Comparison of ENCODE assay signal across 10 cellular contexts in genomic region chr15:40793216-40793989, GRCh38. TPM values are rescaled to one million over a fixed set of nuclear protein-coding genes. Genes with fewer than 3 reads are reported as not detected.
A peak's percentile ranks its signal among the peaks of the same experiment; 100 is the strongest.
DNase-seq lines count a peak whose midpoint lies in the region; ATAC-seq and TF ChIP-seq lines count a peak whose summit lies in the region.
"Had no signal": no experiment of that assay in that cellular context is flagged by ENCODE, and none has a peak within 500 bp of the region (broad histone marks: within the 10 kb centered on the region; RNA-seq: fewer than 3 reads in every experiment).

No MANE protein-coding gene starts in this region.

- H3K36me3 ChIP-seq in BJ (ENCODE audit: control insufficient read depth, insufficient read depth, low read length) (no peaks in the 10 kb centered on the region), body of pancreas (replicated peaks in 1 of 2; ENCODE audit: insufficient read depth in 1 of 2, low read depth in 2 of 2) (no peaks in the 10 kb centered on the region), mucosa of rectum (ENCODE audit: control insufficient read depth in 2 of 2, insufficient read depth in 2 of 2, low read length in 2 of 2) (peaks cover 0 to 6% of the 10 kb centered on the region in 2 donors)

- WGBS in body of pancreas, 2 donors = 34 to 35% methylated on average over 9 of the region's 9 CpGs

- no peaks in the 10 kb centered on the region for H3K9me3 Mint-ChIP-seq in naive thymus-derived CD8-positive, alpha-beta T cell

- peaks cover 16 to 33% (median 19%) of the 10 kb centered on the region in 4 donors for H3K4me1 Mint-ChIP-seq in naive thymus-derived CD8-positive, alpha-beta T cell

- H3K4me3 ChIP-seq in BJ (ENCODE audit: low read depth, low read length) (no peak overlapping the region), body of pancreas (no peak overlapping the region), mucosa of rectum (ENCODE audit: low read length in 2 of 2) (no peak overlapping the region)

- H3K27me3 Mint-ChIP-seq in naive thymus-derived CD8-positive, alpha-beta T cell = no peaks in the 10 kb centered on the region

- ATAC-seq in body of pancreas (peak; percentile 82), GM21515 (IDR thresholded peaks at IDR 0.05; ENCODE audit: unreplicated experiment) (no peak)
- no peak for ATAC-seq in naive thymus-derived CD8-positive, alpha-beta T cell

- H3K27me3 ChIP-seq in BJ (ENCODE audit: control insufficient read depth, insufficient read depth, low read length) (no peaks in the 10 kb centered on the region), body of pancreas (no peaks in the 10 kb centered on the region), mucosa of rectum (ENCODE audit: control insufficient read depth in 2 of 2, insufficient read depth in 2 of 2, low read length in 2 of 2) (no peaks in the 10 kb centered on the region)

- CTCF ChIA-PET in BJ (lab: Yijun Ruan, JAX) = no interaction called here

- no peaks in the 10 kb centered on the region for H3K9me3 ChIP-seq in body of pancreas
- no peaks in the 10 kb centered on the region for H3K9me3 ChIP-seq in mucosa of rectum (ENCODE audit: control insufficient read depth in 2 of 2, low read length in 2 of 2)

- DNase-seq in BJ (ENCODE audit: low read depth) = peak; percentile 54
- DNase-seq in HS-27A (ENCODE audit: low read depth) = peak; percentile 78
- DNase-seq in body of pancreas = peak; percentile 70 to 83 (median 76)
- no peak for DNase-seq in HuH-7 (ENCODE audit: low spot score)
- DNase-seq in COR-L47 (lab: John Stamatoyannopoulos, UW) = no peak
- no peak for DNase-seq in naive thymus-derived CD8-positive, alpha-beta T cell
- DNase-seq: NCI-H2081 treated with DMSO at 0.1 percent for 48 hours had no signal

- H3K27ac ChIP-seq in body of pancreas (peak overlapping the region; percentile 1 to 68 (median 45)), mucosa of rectum (ENCODE audit: low read depth in 2 of 2, low read length in 2 of 2) (peak overlapping the region; percentile 75 to 83)
- H3K27ac ChIP-seq: parathyroid adenoma had no signal

- no peak for TF ChIP-seq POLR2A in body of pancreas (IDR thresholded peaks at IDR 0.05)

- POLR2A ChIA-PET in BJ (lab: Charles Lee) = interaction anchor here (0.6 kb wide), 1 partner anchor 15 kb away, joined by 3 read pairs; no protein-coding TSS in a partner anchor
- POLR2A ChIA-PET in naive thymus-derived CD8-positive, alpha-beta T cell (lab: Charles Lee) = no interaction called here

- peak overlapping the region in 1 of 10 donors; percentile 52 for H3K27ac Mint-ChIP-seq in naive thymus-derived CD8-positive, alpha-beta T cell

- no peak overlapping the region for H3K4me3 Mint-ChIP-seq in naive thymus-derived CD8-positive, alpha-beta T cell

- H3K4me1 ChIP-seq in body of pancreas (peaks cover 46% of the 10 kb centered on the region), mucosa of rectum (ENCODE audit: control insufficient read depth in 2 of 2, insufficient read depth in 2 of 2, low read length in 2 of 2) (peaks cover 20 to 38% of the 10 kb centered on the region in 2 donors)

- TF ChIP-seq CTCF in BJ (IDR thresholded peaks at IDR 0.05; ENCODE audit: insufficient read depth, low read depth, low read length) (no peak), body of pancreas (IDR thresholded peaks at IDR 0.05) (no peak)

- intact Hi-C loops in body of pancreas (cut with DNase I) = no loop called here

- H3K36me3 Mint-ChIP-seq in naive thymus-derived CD8-positive, alpha-beta T cell = peaks cover 0 to 45% (median 9%) of the 10 kb centered on the region in 3 donors

- peak overlapping the region; percentile 2 to 19 for H3K9ac ChIP-seq in mucosa of rectum (ENCODE audit: low read depth in 1 of 2, low read length in 2 of 2)
- H3K9ac ChIP-seq: parathyroid adenoma had no signal

RNA-seq across cellular contexts. Expression of gene ZFYVE19, which starts 13.5 kb away (rescaled TPM):
- 22.6 and 31.9 TPM in 2 replicates for polyA plus RNA-seq in BJ (2011; rRNA removed)
- 13.2 and 20.4 TPM in 2 replicates for polyA minus RNA-seq in BJ (2011; rRNA and poly(A)+ RNA removed)
- 10 to 100 TPM; 27.0 to 29.3 TPM for total RNA-seq in body of pancreas
- 10 to 100 TPM; 28.9 to 33.8 TPM for total RNA-seq in naive thymus-derived CD8-positive, alpha-beta T cell
- 10 to 100 TPM; 13.2 to 15.5 (median 13.8) TPM for polyA plus RNA-seq in naive thymus-derived CD8-positive, alpha-beta T cell

RNA-seq across cellular contexts. Expression of gene DNAJC17, which starts 13.9 kb away (rescaled TPM):
- 30.8 and 37.1 TPM in 2 replicates for polyA plus RNA-seq in BJ (2011; rRNA removed)
- 16.2 and 18.6 TPM in 2 replicates for polyA minus RNA-seq in BJ (2011; rRNA and poly(A)+ RNA removed)
- total RNA-seq in body of pancreas = 10 to 100 TPM; 18.7 to 36.6 TPM
- total RNA-seq in naive thymus-derived CD8-positive, alpha-beta T cell = 10 to 100 TPM; 37.6 to 38.4 TPM
- polyA plus RNA-seq in naive thymus-derived CD8-positive, alpha-beta T cell = 10 to 100 TPM; 17.5 to 37.5 (median 31.3) TPM

RNA-seq across cellular contexts. Expression of gene C15orf62, which starts 23.6 kb away (rescaled TPM):
- 0.04 TPM in 1 of 2 replicates, not detected in the other for polyA plus RNA-seq in BJ (2011; rRNA removed)
- not detected in 2 replicates for polyA minus RNA-seq in BJ (2011; rRNA and poly(A)+ RNA removed)
- total RNA-seq in body of pancreas = under 1 TPM in 1 of 2 donors, not detected in 1; 0.26 TPM
- total RNA-seq in naive thymus-derived CD8-positive, alpha-beta T cell = 1 to 10 TPM; 2.0 to 2.2 TPM
- polyA plus RNA-seq in naive thymus-derived CD8-positive, alpha-beta T cell = under 1 TPM in 1 of 3 donors, not detected in 2; 0.40 TPM

RNA-seq across cellular contexts. Expression of gene GCHFR, which starts 29.5 kb away (rescaled TPM):
- 2.5 and 3.1 TPM in 2 replicates for polyA plus RNA-seq in BJ (2011; rRNA removed)
- polyA minus RNA-seq in BJ (2011; rRNA and poly(A)+ RNA removed) = 0.51 and 0.76 TPM in 2 replicates
- total RNA-seq in body of pancreas = 10 to 100 TPM; 26.4 to 43.6 TPM
- 10 to 100 TPM; 17.8 to 19.4 TPM for total RNA-seq in naive thymus-derived CD8-positive, alpha-beta T cell
- 10 to 100 TPM; 46.5 to 53.9 (median 50.6) TPM for polyA plus RNA-seq in naive thymus-derived CD8-positive, alpha-beta T cell

RNA-seq across cellular contexts. Expression of gene PPP1R14D, which starts 35.1 kb away (rescaled TPM):
- not detected in 2 replicates for polyA plus RNA-seq in BJ (2011; rRNA removed)
- polyA minus RNA-seq in BJ (2011; rRNA and poly(A)+ RNA removed) = not detected in 2 replicates
- total RNA-seq in body of pancreas = not detected
- total RNA-seq in naive thymus-derived CD8-positive, alpha-beta T cell = not detected
- not detected for polyA plus RNA-seq in naive thymus-derived CD8-positive, alpha-beta T cell

Comparison
In these comparisons a context has a peak if more than half of its experiments do, and no peak if none do; other contexts are left out.
1. DNase-seq: peak in BJ (single experiment), HS-27A (single experiment) and body of pancreas (4 of 4); none in HuH-7 (single experiment), COR-L47 (single experiment) and naive thymus-derived CD8-positive, alpha-beta T cell (0 of 10).